Comparison of ENCODE assay signal across 8 cellular contexts in genomic region chr20:63216041-63216848, GRCh38. TPM values are rescaled to one million over a fixed set of nuclear protein-coding genes. Genes with fewer than 3 reads are reported as not detected.
A peak's percentile ranks its signal among the peaks of the same experiment; 100 is the strongest.
DNase-seq lines count a peak whose midpoint lies in the region; ATAC-seq and TF ChIP-seq lines count a peak whose summit lies in the region.

Gene YTHDF1, minus strand, starts transcription at chr20:63216131. Its CDS starts 239 bp downstream, at chr20:63215892.

- peak; percentile 99 for DNase-seq in AG08395 (ENCODE audit: low spot score)
- DNase-seq in NCI-H2227 treated with DMSO at 0.1 percent for 48 hours (lab: John Stamatoyannopoulos, UW) = peak; percentile 97
- peak; percentile 94 for DNase-seq in mammary epithelial cell
- DNase-seq in iPS-NIHi7 (ENCODE audit: extremely low spot score) = peak; percentile 99
- peak; percentile 78 for DNase-seq in smooth muscle cell (lab: John Stamatoyannopoulos, UW; ENCODE audit: unreplicated experiment)

- H3K4me3 ChIP-seq in WI38 (ENCODE audit: low read depth, low read length) (peak within 1 kb of the TSS; percentile 88), mammary epithelial cell (replicated peaks in 1 of 3; ENCODE audit: insufficient read depth in 1 of 3, low read depth in 2 of 3, low read length in 3 of 3) (peak within 1 kb of the TSS; percentile 72 to 91 (median 81)), smooth muscle cell (peak within 1 kb of the TSS; percentile 94)

- peak within 1 kb of the TSS; percentile 84 for H3K9ac ChIP-seq in mammary epithelial cell (ENCODE audit: insufficient read depth, low read length)
- peak within 1 kb of the TSS; percentile 92 for H3K9ac ChIP-seq in smooth muscle cell (ENCODE audit: low read depth)

- intact Hi-C loops in mammary epithelial cell (cut with micrococcal nuclease) = loop anchor here (1.0 kb wide), 1 partner anchor 30 kb away; no protein-coding TSS in a partner anchor

- in situ Hi-C loops in GM18951 (cut with MboI; ENCODE audit: low sequenced_read_pairs, unreplicated experiment) (no loop called here), mammary epithelial cell (cut with MboI; ENCODE audit: low sequenced_read_pairs in 2 of 2) (no loop called here)

- H3K9me3 ChIP-seq in mammary epithelial cell (replicated peaks; ENCODE audit: insufficient read depth, low read length) (no peaks in the 10 kb centered on the region), smooth muscle cell (replicated peaks; ENCODE audit: low read depth) (no peaks in the 10 kb centered on the region)

- H3K79me2 ChIP-seq in mammary epithelial cell (ENCODE audit: insufficient read depth, low read length) (peaks cover 47% of the 10 kb centered on the region), smooth muscle cell (ENCODE audit: low read depth) (peaks cover 45% of the 10 kb centered on the region)

- H2AFZ ChIP-seq in mammary epithelial cell (ENCODE audit: low read depth, low read length) (peak within 1 kb of the TSS; percentile 95), smooth muscle cell (ENCODE audit: low read depth) (peak within 1 kb of the TSS; percentile 92)

- H3K4me1 ChIP-seq in mammary epithelial cell (ENCODE audit: insufficient read depth, low read length) = peaks cover 32% of the 10 kb centered on the region
- H3K4me1 ChIP-seq in smooth muscle cell (ENCODE audit: low read depth) = peaks cover 7% of the 10 kb centered on the region

- H3K4me2 ChIP-seq in mammary epithelial cell (ENCODE audit: insufficient read depth, low read depth, low read length) (peak within 1 kb of the TSS; percentile 95), smooth muscle cell (peak within 1 kb of the TSS; percentile 98)

- CTCF ChIA-PET in mammary epithelial cell (lab: Charles Lee; ENCODE audit: low non-redundant PET) = no interaction called here

- whole genome bisulfite sequencing in mammary epithelial cell (ENCODE audit: low coverage, missing lambda C conversion rate) = 4% methylated on average over 18 of the region's 96 CpGs
- 7% methylated on average over 68 of the region's 96 CpGs for WGBS in smooth muscle cell (ENCODE audit: low lambda C conversion rate)

- dilution Hi-C loops in mammary epithelial cell (cut with HindIII; ENCODE audit: low sequenced_read_pairs) = no loop called here

- no peak for TF ChIP-seq CTCF in WI38 (IDR thresholded peaks at IDR 0.05; ENCODE audit: low read depth, low read length)
- TF ChIP-seq CTCF in mammary epithelial cell (conservative IDR thresholded peaks at IDR 0.05 in 1 of 2, IDR thresholded peaks at IDR 0.05 in 1 of 2; ENCODE audit: extremely low read depth in 1 of 2, insufficient read depth in 1 of 2, low read depth in 1 of 2, low read length in 2 of 2) = no peak
- TF ChIP-seq CTCF in smooth muscle cell (IDR thresholded peaks at IDR 0.05; ENCODE audit: borderline replicate concordance, insufficient read depth, poor library complexity, severe bottlenecking) = no peak

- peaks cover 2% of the 10 kb centered on the region for H4K20me1 ChIP-seq in mammary epithelial cell (ENCODE audit: insufficient read depth, low read length)
- peaks cover 43% of the 10 kb centered on the region for H4K20me1 ChIP-seq in smooth muscle cell (ENCODE audit: low read depth)

- peak; percentile 90 for ATAC-seq in HG03175 (IDR thresholded peaks at IDR 0.05; ENCODE audit: unreplicated experiment)

- H3K36me3 ChIP-seq in mammary epithelial cell (ENCODE audit: insufficient read depth, low read length) (peaks cover 13% of the 10 kb centered on the region), smooth muscle cell (ENCODE audit: low read depth) (no peaks in the 10 kb centered on the region)

- TF ChIP-seq POLR2A in GM18951 (IDR thresholded peaks at IDR 0.05; ENCODE audit: extremely low read depth, insufficient read depth, insufficient read length) = peak; percentile 77

- BruUV-seq in mammary epithelial cell (replicated peaks; lab: Mats Ljungman, UMichigan) = no TSS peak

- H3F3A ChIP-seq in smooth muscle cell (ENCODE audit: low read depth) = no peaks in the 10 kb centered on the region

- H3K27me3 ChIP-seq in mammary epithelial cell (ENCODE audit: insufficient read depth, low read length) (peaks cover 2% of the 10 kb centered on the region), smooth muscle cell (ENCODE audit: low read depth) (no peaks in the 10 kb centered on the region)

- H3K27ac ChIP-seq in mammary epithelial cell (ENCODE audit: insufficient read depth, low read depth, low read length) (peak within 1 kb of the TSS; percentile 68), smooth muscle cell (ENCODE audit: low read depth) (peak within 1 kb of the TSS; percentile 76)

RNA-seq across cellular contexts. Expression of gene YTHDF1, which starts in this region (rescaled TPM):
- total RNA-seq in mammary epithelial cell = 10 to 100 TPM; 30.3 to 40.4 TPM
- polyA plus RNA-seq in mammary epithelial cell = 26.5 TPM
- polyA minus RNA-seq in mammary epithelial cell = 29.5 TPM
- total RNA-seq in smooth muscle cell = 25.3 and 28.2 TPM in 2 replicates
- polyA plus RNA-seq in smooth muscle cell = 35.8 and 50.9 TPM in 2 replicates

Comparison
In these comparisons a context has a peak if more than half of its experiments do, and no peak if none do; other contexts are left out.
1. Peak in every context shown above with its lines: DNase-seq, ATAC-seq, H3K4me3 ChIP-seq and H3K27ac ChIP-seq.